In genomic region chr10:79490400-79491081, GRCh38 we compare ENCODE assay signal across 11 cellular contexts. TPM values are rescaled to one million over a fixed set of nuclear protein-coding genes. Genes with fewer than 3 reads are reported as not detected.
A peak's percentile ranks its signal among the peaks of the same experiment; 100 is the strongest.
DNase-seq lines count a peak whose midpoint lies in the region; ATAC-seq and TF ChIP-seq lines count a peak whose summit lies in the region.
"Had no signal": no experiment of that assay in that cellular context is flagged by ENCODE, and none has a peak within 500 bp of the region (broad histone marks: within the 10 kb centered on the region; RNA-seq: fewer than 3 reads in every experiment).

No MANE protein-coding gene starts in this region.

- H3K27ac ChIP-seq in GM23248 (no peak overlapping the region), right cardiac atrium (ENCODE audit: low read length) (peak overlapping the region; percentile 0), skeletal muscle tissue (ENCODE audit: low read depth, low read length) (peak overlapping the region; percentile 45)

- CTCF ChIA-PET in WTC11 (lab: Charles Lee): interaction anchor here (0.5 to 5.9 kb wide), 3 partner anchors 21 to 1553 kb away, joined by 4 to 67 read pairs (median 10); no protein-coding TSS in a partner anchor

- POLR2A ChIA-PET in WTC11 (lab: Charles Lee): no interaction called here

- no peaks in the 10 kb centered on the region for H3K9me3 Mint-ChIP-seq in WTC11
- H3K9me3 Mint-ChIP-seq: nephron progenitor cell had no signal

- no peaks in the 10 kb centered on the region for H3K9me2 ChIP-seq in GM23248 (ENCODE audit: insufficient read depth)

- H3K36me3 Mint-ChIP-seq in WTC11: no peaks in the 10 kb centered on the region

- in situ Hi-C loops in GM23248 (cut with MboI): no loop called here

- H3K4me2 ChIP-seq in GM23248 (ENCODE audit: unreplicated experiment): no peak overlapping the region

- H3K9me3 ChIP-seq in GM23248 (ENCODE audit: low read depth) (no peaks in the 10 kb centered on the region), right cardiac atrium (ENCODE audit: control insufficient read depth, low read length) (no peaks in the 10 kb centered on the region), skeletal muscle tissue (ENCODE audit: control insufficient read depth in 3 of 3, low read length in 3 of 3) (no peaks in the 10 kb centered on the region)

- peaks cover 12% of the 10 kb centered on the region for H3K4me1 Mint-ChIP-seq in WTC11

- H2AFZ ChIP-seq in GM23248: no peak overlapping the region

- no peaks in the 10 kb centered on the region for H3K79me2 ChIP-seq in GM23248 (ENCODE audit: insufficient read depth)

- H4K20me1 ChIP-seq in GM23248 (ENCODE audit: insufficient read depth): no peaks in the 10 kb centered on the region

- 71 to 78% methylated on average over 7 to 9 of the region's 9 CpGs for WGBS in GM23248 (ENCODE audit: low coverage in 1 of 2, low lambda C conversion rate in 2 of 2, missing lambda C conversion rate in 2 of 2), 2 experiments
- WGBS in right cardiac atrium: 68% methylated on average over 9 of the region's 9 CpGs

- H3K4me1 ChIP-seq in GM23248 (ENCODE audit: insufficient read depth) (peaks cover 16% of the 10 kb centered on the region), right cardiac atrium (ENCODE audit: control insufficient read depth, insufficient read depth, low read length) (peaks cover 6% of the 10 kb centered on the region), skeletal muscle tissue (ENCODE audit: control insufficient read depth in 3 of 3, insufficient read depth in 3 of 3, low read length in 3 of 3) (peaks cover 17 to 31% (median 27%) of the 10 kb centered on the region in 3 donors)

- H3K27me3 Mint-ChIP-seq in WTC11 (ENCODE audit: low read depth): peaks cover 16% of the 10 kb centered on the region

- DNase-seq in GM23248 (peak; percentile 33), WTC11 (ENCODE audit: low spot score) (no peak), right cardiac atrium (peak; percentile 44 to 70 (median 68)), dermis blood vessel endothelial cell (no peak), NOMO-1 (lab: John Stamatoyannopoulos, UW; ENCODE audit: unreplicated experiment in 2 of 2) (no peak), T-helper 9 cell (no peak)
- DNase-seq: activated T-cell treated with anti-CD3 and anti-CD28 coated beads, Interleukin-2, amount 50 U/mL, for 48 hours; cerebellar nuclear complex; nephron progenitor cell had no signal

- no peak overlapping the region for H3K4me3 Mint-ChIP-seq in WTC11
- H3K4me3 Mint-ChIP-seq: nephron progenitor cell had no signal

- H3K27ac Mint-ChIP-seq in WTC11: no peak overlapping the region
- H3K27ac Mint-ChIP-seq: nephron progenitor cell had no signal

- H3K9ac ChIP-seq in GM23248 (no peak overlapping the region), skeletal muscle tissue (ENCODE audit: low read depth in 1 of 3, low read length in 3 of 3) (peak overlapping the region in 1 of 3 donors; percentile 25)

- ATAC-seq in WTC11 (peak; percentile 17), right cardiac atrium (peak in 1 of 2 donors; percentile 33), GM21367 (IDR thresholded peaks at IDR 0.05; ENCODE audit: unreplicated experiment) (no peak)

- peaks cover 7% of the 10 kb centered on the region; the same call in 1 of the 2 replicates for H3F3A ChIP-seq in GM23248 (ENCODE audit: insufficient read depth)

- TF ChIP-seq CTCF in WTC11 (IDR thresholded peaks at IDR 0.05): no peak

- H3K36me3 ChIP-seq in GM23248 (ENCODE audit: low read depth): no peaks in the 10 kb centered on the region
- H3K36me3 ChIP-seq in skeletal muscle tissue (ENCODE audit: control insufficient read depth in 3 of 3, insufficient read depth in 3 of 3, low read length in 3 of 3): no peaks in the 10 kb centered on the region

- intact Hi-C loops in right cardiac atrium (cut with DNase I): no loop called here

- H3K4me3 ChIP-seq in GM23248 (no peak overlapping the region), right cardiac atrium (ENCODE audit: low read length) (no peak overlapping the region), skeletal muscle tissue (ENCODE audit: low read length in 3 of 3) (no peak overlapping the region)

- H3K27me3 ChIP-seq in GM23248 (replicated peaks; ENCODE audit: insufficient read depth) (no peaks in the 10 kb centered on the region), right cardiac atrium (ENCODE audit: control insufficient read depth, insufficient read depth) (no peaks in the 10 kb centered on the region), skeletal muscle tissue (ENCODE audit: control insufficient read depth in 3 of 3, insufficient read depth in 3 of 3, low read length in 3 of 3) (no peaks in the 10 kb centered on the region)

TF ChIP-seq in WTC11, 78 proteins besides CTCF, POLR2A, EP300 and RAD21:
- no peak for TF ChIP-seq FOXP4 (CRISPR knock-in tag; IDR thresholded peaks at IDR 0.05)
- TF ChIP-seq ZNF263 (CRISPR knock-in tag; IDR thresholded peaks at IDR 0.05; ENCODE audit: low read depth): no peak
- no peak for TF ChIP-seq GTF2I (CRISPR knock-in tag; conservative IDR thresholded peaks at IDR 0.05)
- TF ChIP-seq SMAD3 (CRISPR knock-in tag; IDR thresholded peaks at IDR 0.05; ENCODE audit: borderline replicate concordance): no peak
- TF ChIP-seq CDX4 (CRISPR knock-in tag; IDR thresholded peaks at IDR 0.05; ENCODE audit: borderline replicate concordance): no peak
- no peak for TF ChIP-seq NR2C2 (CRISPR knock-in tag; IDR thresholded peaks at IDR 0.05)
- TF ChIP-seq MYBL2 (CRISPR knock-in tag; IDR thresholded peaks at IDR 0.05): no peak

RNA-seq across cellular contexts. Expression of gene EIF5AL1, which starts 21.8 kb away (rescaled TPM):
- 0.63 and 0.65 TPM in 2 replicates for total RNA-seq in GM23248 (2014; rRNA removed; shearing (Covaris generic))
- polyA plus RNA-seq in GM23248 (2016; fragmentation: Nextera tagmentation; extraction: Ambion mirVana): 5.9 and 6.1 TPM in 2 replicates
- total RNA-seq in WTC11 (2021): 0.17 to 0.23 TPM (median 0.21 TPM) in 3 replicates
- under 1 TPM in 3 of 4 donors, not detected in 1; 0.09 to 0.57 (median 0.19) TPM for total RNA-seq in right cardiac atrium
- polyA plus RNA-seq in right cardiac atrium: 0.45 TPM
- under 0.01 TPM for total RNA-seq in skeletal muscle tissue
- total RNA-seq in dermis blood vessel endothelial cell: 0.51 TPM in 2 replicates

RNA-seq across cellular contexts. Expression of gene ZCCHC24, which starts 45.1 kb away (rescaled TPM):
- total RNA-seq in GM23248 (2014; rRNA removed; shearing (Covaris generic)): 30.3 and 34.0 TPM in 2 replicates
- 29.3 and 30.4 TPM in 2 replicates for polyA plus RNA-seq in GM23248 (2016; fragmentation: Nextera tagmentation; extraction: Ambion mirVana)
- 6.0 to 7.7 TPM (median 6.2 TPM) in 3 replicates for total RNA-seq in WTC11 (2021)
- 10 to 100 TPM; 60.4 to 75.3 (median 63.8) TPM for total RNA-seq in right cardiac atrium
- 31.3 TPM for polyA plus RNA-seq in right cardiac atrium
- total RNA-seq in skeletal muscle tissue: 20.9 TPM
- total RNA-seq in dermis blood vessel endothelial cell: 7.3 and 9.8 TPM in 2 replicates

Comparison
In these comparisons a context has a peak if more than half of its experiments do, and no peak if none do; other contexts are left out.
1. DNase-seq: peak in GM23248 (single experiment) and right cardiac atrium (3 of 3); none in WTC11 (single experiment), dermis blood vessel endothelial cell (single experiment), NOMO-1 (0 of 2) and T-helper 9 cell (single experiment).